ENCODE assay signal across 14 cellular contexts in the genomic region with DNA sequence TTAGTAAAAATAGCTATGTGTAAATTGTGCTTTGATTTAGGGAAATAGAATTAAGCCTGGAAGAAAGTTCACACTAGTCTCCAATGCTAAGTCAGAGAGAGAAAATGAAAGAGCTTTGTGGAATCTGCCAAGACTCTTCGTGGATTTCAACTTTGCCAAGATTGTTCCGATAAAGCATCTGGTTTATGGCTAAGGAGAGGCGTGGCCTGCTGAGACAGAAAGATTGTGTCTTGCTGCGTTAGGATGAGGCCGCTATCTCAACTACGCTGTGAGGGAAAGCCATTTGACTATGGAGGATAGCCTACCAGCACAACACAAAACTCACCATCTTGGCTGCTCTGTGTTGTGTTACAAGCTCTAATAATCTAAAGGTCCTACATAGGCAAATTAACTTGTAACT.
DNase-seq lines count a peak whose midpoint lies in the region; ATAC-seq and TF ChIP-seq lines count a peak whose summit lies in the region.
"Had no signal": no experiment of that assay in that cellular context is flagged by ENCODE, and none has a peak within 500 bp of the region (broad histone marks: within the 10 kb centered on the region; RNA-seq: fewer than 3 reads in every experiment).

No MANE protein-coding gene starts in this region.

- no peak overlapping the region for H3K27ac Mint-ChIP-seq in endodermal cell
- H3K27ac Mint-ChIP-seq in naive thymus-derived CD8-positive, alpha-beta T cell, result no peak overlapping the region
- H3K27ac Mint-ChIP-seq: activated CD8-positive, alpha-beta T cell treated with anti-CD3 and anti-CD28 coated beads, Interleukin-2, amount 10 ng/mL, durations not matched to agents 7 days and 5 days had no signal

- H3K27me3 ChIP-seq in subcutaneous abdominal adipose tissue (ENCODE audit: control insufficient read depth in 5 of 5, insufficient read depth in 4 of 5, low read length in 5 of 5) (no peaks in the 10 kb centered on the region), tibial artery (no peaks in the 10 kb centered on the region), endodermal cell (ENCODE audit: control insufficient read depth, insufficient read depth, low read length, poor library complexity, severe bottlenecking) (no peaks in the 10 kb centered on the region)

- peak; percentile 47 for DNase-seq in GM04503 (ENCODE audit: low read depth)
- peak; percentile 38 for DNase-seq in astrocyte of the spinal cord (ENCODE audit: low read depth, low spot score)
- DNase-seq in left colon, result peak in 1 of 2 donors; percentile 18
- no peak for DNase-seq in tibial artery
- DNase-seq in endodermal cell, result no peak
- DNase-seq in naive thymus-derived CD8-positive, alpha-beta T cell, result no peak
- DNase-seq: activated CD8-positive, alpha-beta T cell treated with anti-CD3 and anti-CD28 coated beads, Interleukin-2, amount 10 ng/mL, durations not matched to agents 7 days and 5 days; activated naive CD4-positive, alpha-beta T cell treated with anti-CD3 and anti-CD28 coated beads, Interleukin-2, amount 50 U/mL, for 16 hours; effector CD4-positive, alpha-beta T cell; NCI-H1436; NK-92 treated with Interleukin-12 subunit alpha and Interleukin-12 subunit beta, amount 100 ng/mL, for 24 hours; stimulated activated CD4-positive, alpha-beta T cell treated with anti-CD3 and anti-CD28 coated beads, Interleukin-4, amount 100 ng/mL, for 4 hours had no signal

- intact Hi-C loops in left colon (cut with DNase I, micrococcal nuclease), result no loop called here
- intact Hi-C loops in tibial artery (cut with DNase I; ENCODE audit: low total_unique reads), result no loop called here

- H3K27ac ChIP-seq in subcutaneous abdominal adipose tissue (ENCODE audit: low read depth, low read length) (peak overlapping the region; percentile 75), tibial artery (no peak overlapping the region), endodermal cell (ENCODE audit: low read depth, low read length) (no peak overlapping the region)

- peaks cover 9% of the 10 kb centered on the region for H3K4me1 Mint-ChIP-seq in endodermal cell
- peaks cover 3 to 26% (median 21%) of the 10 kb centered on the region in 4 donors for H3K4me1 Mint-ChIP-seq in naive thymus-derived CD8-positive, alpha-beta T cell

- H3K36me3 ChIP-seq in subcutaneous abdominal adipose tissue (ENCODE audit: control insufficient read depth in 5 of 5, insufficient read depth in 5 of 5, low read length in 5 of 5), result no peaks in the 10 kb centered on the region
- H3K36me3 ChIP-seq in tibial artery, result no peaks in the 10 kb centered on the region
- no peaks in the 10 kb centered on the region for H3K36me3 ChIP-seq in endodermal cell (ENCODE audit: control insufficient read depth, insufficient read depth, low read length)

- ATAC-seq in left colon (peak; percentile 78), GM19324 (IDR thresholded peaks at IDR 0.05; ENCODE audit: low FRiP score, unreplicated experiment) (no peak)
- ATAC-seq in naive thymus-derived CD8-positive, alpha-beta T cell, result no peak
- ATAC-seq: activated CD8-positive, alpha-beta T cell treated with anti-CD3 and anti-CD28 coated beads, Interleukin-2, amount 10 ng/mL, durations not matched to agents 7 days and 5 days had no signal

- H3K4me3 ChIP-seq in astrocyte of the spinal cord (ENCODE audit: low read depth, low read length) (no peak overlapping the region), subcutaneous abdominal adipose tissue (ENCODE audit: low read depth in 1 of 5, low read length in 5 of 5) (peak overlapping the region in 4 of 5 donors; percentile 16 to 56 (median 37)), tibial artery (no peak overlapping the region), endodermal cell (ENCODE audit: low read length) (no peak overlapping the region)

- POLR2A ChIA-PET in naive thymus-derived CD8-positive, alpha-beta T cell (lab: Charles Lee), result no interaction called here

- TF ChIP-seq CTCF in astrocyte of the spinal cord (IDR thresholded peaks at IDR 0.05; ENCODE audit: low read depth, low read length), result no peak
- TF ChIP-seq CTCF in tibial artery (IDR thresholded peaks at IDR 0.05), result no peak
- no peak for TF ChIP-seq CTCF in endodermal cell (conservative IDR thresholded peaks at IDR 0.05)

- no peaks in the 10 kb centered on the region for H3K36me3 Mint-ChIP-seq in endodermal cell (ENCODE audit: low read depth)
- H3K36me3 Mint-ChIP-seq in naive thymus-derived CD8-positive, alpha-beta T cell, result no peaks in the 10 kb centered on the region

- peaks cover 14% of the 10 kb centered on the region for H3K27me3 Mint-ChIP-seq in endodermal cell (ENCODE audit: insufficient read depth)
- peaks cover 0 to 2% (median 0%) of the 10 kb centered on the region in 5 donors for H3K27me3 Mint-ChIP-seq in naive thymus-derived CD8-positive, alpha-beta T cell

- in situ Hi-C loops in astrocyte of the spinal cord (cut with HindIII; ENCODE audit: low sequenced_read_pairs), result no loop called here

- no peak overlapping the region for H3K4me3 Mint-ChIP-seq in endodermal cell
- no peak overlapping the region for H3K4me3 Mint-ChIP-seq in naive thymus-derived CD8-positive, alpha-beta T cell
- H3K4me3 Mint-ChIP-seq: activated CD8-positive, alpha-beta T cell treated with anti-CD3 and anti-CD28 coated beads, Interleukin-2, amount 10 ng/mL, durations not matched to agents 7 days and 5 days had no signal

- no peaks in the 10 kb centered on the region for H3K9me3 Mint-ChIP-seq in endodermal cell
- H3K9me3 Mint-ChIP-seq in naive thymus-derived CD8-positive, alpha-beta T cell, result peaks cover 0 to 2% (median 0%) of the 10 kb centered on the region in 9 donors

- peaks cover 0 to 9% (median 0%) of the 10 kb centered on the region in 5 donors for H3K9me3 ChIP-seq in subcutaneous abdominal adipose tissue (ENCODE audit: control insufficient read depth in 5 of 5, low read length in 5 of 5)
- no peaks in the 10 kb centered on the region for H3K9me3 ChIP-seq in tibial artery
- peaks cover 4% of the 10 kb centered on the region for H3K9me3 ChIP-seq in endodermal cell (ENCODE audit: control insufficient read depth, low read length)

- peak overlapping the region in 2 of 5 donors; percentile 23 to 26 for H3K9ac ChIP-seq in subcutaneous abdominal adipose tissue (ENCODE audit: low read length in 5 of 5)
- H3K9ac ChIP-seq in endodermal cell (ENCODE audit: extremely low read depth, low read length, poor library complexity, severe bottlenecking), result no peak overlapping the region

- H3K4me1 ChIP-seq in subcutaneous abdominal adipose tissue (ENCODE audit: control insufficient read depth in 5 of 5, insufficient read depth in 5 of 5, low read length in 5 of 5) (peaks cover 2 to 49% (median 24%) of the 10 kb centered on the region in 5 donors), tibial artery (no peaks in the 10 kb centered on the region), endodermal cell (ENCODE audit: control insufficient read depth, insufficient read depth, low read length) (no peaks in the 10 kb centered on the region)

- 94 to 97% methylated on average over 4 to 6 of the region's 6 CpGs for WGBS in endodermal cell (ENCODE audit: insufficient coverage in 1 of 2, insufficient read length in 1 of 2), 2 experiments

Comparison
In these comparisons a context has a peak if more than half of its experiments do, and no peak if none do; other contexts are left out.
1. DNase-seq: peak in GM04503 (single experiment) and astrocyte of the spinal cord (single experiment); none in tibial artery (0 of 2), endodermal cell (single experiment) and naive thymus-derived CD8-positive, alpha-beta T cell (0 of 10).
2. H3K4me3 ChIP-seq: peak in subcutaneous abdominal adipose tissue (4 of 5); none in astrocyte of the spinal cord (single experiment), tibial artery (0 of 2) and endodermal cell (single experiment).